ENCODE assay signal across 1 cellular context in genomic region chr12:2607881-2608607, GRCh38.
TF ChIP-seq lines count a peak whose summit lies in the region.

No MANE protein-coding gene starts in this region.

TF ChIP-seq in IMR-90, 13 proteins besides CTCF, POLR2A, EP300 and RAD21 (continued from another document):
- TF ChIP-seq MXI1 (IDR thresholded peaks at IDR 0.05; ENCODE audit: borderline replicate concordance, low read depth, low read length) = no peak
- TF ChIP-seq MAZ (IDR thresholded peaks at IDR 0.05; ENCODE audit: borderline replicate concordance, low read depth, low read length) = no peak
- TF ChIP-seq FOS (IDR thresholded peaks at IDR 0.05; ENCODE audit: low read depth, low read length) = no peak; the same call in 1 of the 2 replicates
- no peak for TF ChIP-seq BHLHE40 (IDR thresholded peaks at IDR 0.05; ENCODE audit: low read depth, low read length)
- TF ChIP-seq ELK1 (IDR thresholded peaks at IDR 0.05; ENCODE audit: borderline replicate concordance, low read depth, low read length) = no peak
- no peak for TF ChIP-seq RFX5 (IDR thresholded peaks at IDR 0.05; ENCODE audit: low read depth, low read length)
- no peak for TF ChIP-seq CHD1 (IDR thresholded peaks at IDR 0.05; ENCODE audit: low read depth, low read length)
- TF ChIP-seq NFE2L2 (IDR thresholded peaks at IDR 0.05; ENCODE audit: low read depth, low read length) = no peak
- TF ChIP-seq CEBPB (IDR thresholded peaks at IDR 0.05; ENCODE audit: low read depth, low read length) = no peak
